In the genomic region with DNA sequence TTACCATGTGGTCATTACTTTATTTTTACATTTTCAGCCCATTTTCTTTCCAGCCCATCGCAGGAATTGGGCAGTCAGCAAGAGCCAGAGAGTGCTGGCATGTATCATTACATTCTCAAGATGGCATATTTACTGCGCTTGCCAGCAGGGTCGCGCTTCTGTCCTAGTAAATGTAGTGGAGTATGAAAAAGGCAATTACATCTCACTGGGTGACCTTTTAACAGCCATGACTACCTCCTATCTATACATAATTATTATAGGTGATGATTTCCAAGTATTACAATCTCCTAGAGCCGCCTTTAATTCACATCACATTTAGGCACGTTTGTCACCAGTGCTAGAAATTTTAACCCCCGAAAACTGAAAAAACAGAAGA, we compare ENCODE assay signal across 19 cellular contexts.
A peak's percentile ranks its signal among the peaks of the same experiment; 100 is the strongest.
DNase-seq lines count a peak whose midpoint lies in the region; ATAC-seq and TF ChIP-seq lines count a peak whose summit lies in the region.
"Had no signal": no experiment of that assay in that cellular context is flagged by ENCODE, and none has a peak within 500 bp of the region (broad histone marks: within the 10 kb centered on the region; RNA-seq: fewer than 3 reads in every experiment).

No MANE protein-coding gene starts in this region.

- H3K4me3 ChIP-seq in DND-41 (ENCODE audit: low read depth in 1 of 2, low read length in 2 of 2) (no peak overlapping the region), neural progenitor cell (no peak overlapping the region), mesendoderm (ENCODE audit: low read length) (no peak overlapping the region)
- H3K4me3 ChIP-seq: Peyer's patch had no signal

- H3K56ac ChIP-seq in mesendoderm (ENCODE audit: low read length), result no peak overlapping the region

- H3K18ac ChIP-seq in mesendoderm (ENCODE audit: low read length), result no peak overlapping the region

- no peak overlapping the region for H3K4me2 ChIP-seq in DND-41 (ENCODE audit: insufficient read depth, low read length)
- no peak overlapping the region for H3K4me2 ChIP-seq in neural progenitor cell
- H3K4me2 ChIP-seq in mesendoderm (ENCODE audit: low read length), result no peak overlapping the region

- no peak overlapping the region for H3K4ac ChIP-seq in mesendoderm (ENCODE audit: low read depth, low read length)

- H3K9ac ChIP-seq in DND-41 (ENCODE audit: low read depth, low read length) (no peak overlapping the region), neural progenitor cell (no peak overlapping the region), mesendoderm (ENCODE audit: low read length) (no peak overlapping the region)

- H3K27me3 ChIP-seq in DND-41 (ENCODE audit: insufficient read depth, low read length, poor library complexity) (no peaks in the 10 kb centered on the region), neural progenitor cell (peaks cover 42% of the 10 kb centered on the region), mesendoderm (ENCODE audit: insufficient read depth, low read length, poor library complexity) (no peaks in the 10 kb centered on the region)
- H3K27me3 ChIP-seq: Peyer's patch had no signal

- no peak overlapping the region for H2AK5ac ChIP-seq in mesendoderm (ENCODE audit: low read length)

- peak overlapping the region in 3 of 5 experiments; percentile 8 to 90 (median 47) for H3K27ac Mint-ChIP-seq in brain
- no peak overlapping the region for H3K27ac Mint-ChIP-seq in neural progenitor cell
- H3K27ac Mint-ChIP-seq: B cell had no signal

- H3K4me3 Mint-ChIP-seq in brain (peak overlapping the region in 3 of 5 experiments; percentile 4 to 56 (median 21)), neural progenitor cell (peak overlapping the region; percentile 9)
- H3K4me3 Mint-ChIP-seq: B cell, H9 had no signal

- H4K5ac ChIP-seq in mesendoderm (ENCODE audit: low read length), result no peak overlapping the region

- no peak overlapping the region for H4K8ac ChIP-seq in mesendoderm (ENCODE audit: low read depth, low read length)

- H3K27me3 Mint-ChIP-seq in brain, result peaks cover 80% of the 10 kb centered on the region
- peaks cover 12% of the 10 kb centered on the region for H3K27me3 Mint-ChIP-seq in neural progenitor cell (ENCODE audit: insufficient read depth, low read depth)

- peak overlapping the region; percentile 92 for H3K27ac ChIP-seq in DND-41 (ENCODE audit: low read length)
- H3K27ac ChIP-seq in neural progenitor cell, result no peak overlapping the region
- H3K27ac ChIP-seq in mesendoderm (ENCODE audit: low read depth, low read length), result no peak overlapping the region
- H3K27ac ChIP-seq: 22Rv1, Peyer's patch had no signal

- no peaks in the 10 kb centered on the region for H4K20me1 ChIP-seq in DND-41 (ENCODE audit: insufficient read depth, low read length)
- H4K20me1 ChIP-seq in neural progenitor cell (ENCODE audit: low read depth), result peaks cover 9% of the 10 kb centered on the region

- no peaks in the 10 kb centered on the region for H3K79me2 ChIP-seq in DND-41 (ENCODE audit: insufficient read depth, low read length)
- no peaks in the 10 kb centered on the region for H3K79me2 ChIP-seq in neural progenitor cell (ENCODE audit: low read depth)
- H3K79me2 ChIP-seq in mesendoderm (ENCODE audit: control insufficient read depth, insufficient read depth, low read length), result no peaks in the 10 kb centered on the region

- H3K36me3 Mint-ChIP-seq in brain (no peaks in the 10 kb centered on the region), neural progenitor cell (no peaks in the 10 kb centered on the region)
- H3K36me3 Mint-ChIP-seq: CD4-positive, alpha-beta memory T cell had no signal

- H3K4me1 Mint-ChIP-seq in brain, result peaks cover 76% of the 10 kb centered on the region
- peaks cover 52% of the 10 kb centered on the region for H3K4me1 Mint-ChIP-seq in neural progenitor cell

- H3K4me1 ChIP-seq in DND-41 (ENCODE audit: insufficient read depth, low read length) (peaks cover 72% of the 10 kb centered on the region), neural progenitor cell (peaks cover 29% of the 10 kb centered on the region), mesendoderm (ENCODE audit: control insufficient read depth, low read depth, low read length) (no peaks in the 10 kb centered on the region)
- H3K4me1 ChIP-seq: Peyer's patch had no signal

- no peak for ATAC-seq in DND-41 (ENCODE audit: insufficient read depth, low read depth)
- ATAC-seq: Right ventricle myocardium inferior had no signal

- no peak overlapping the region for H2BK120ac ChIP-seq in mesendoderm (ENCODE audit: low read depth, low read length)

- DNase-seq in NCI-H345 treated with DMSO at 0.1 percent for 48 hours (lab: John Stamatoyannopoulos, UW; ENCODE audit: unreplicated experiment), result peak; percentile 3
- DNase-seq in NCI-H345 (lab: John Stamatoyannopoulos, UW), result no peak
- DNase-seq in DND-41, result no peak
- DNase-seq in neural progenitor cell (ENCODE audit: low spot score), result no peak
- no peak for DNase-seq in GM19238 (ENCODE audit: insufficient read length, low spot score)
- DNase-seq in mesendoderm, result no peak
- DNase-seq in activated CD4-positive, CD25-positive, alpha-beta regulatory T cell treated with anti-CD3 and anti-CD28 coated beads, Interleukin-2, amount 50 U/mL, for 72 hours, result no peak
- DNase-seq: CD4-positive, alpha-beta memory T cell; H9; IMR-90; NCI-H1417 treated with DMSO at 0.1 percent for 48 hours; NCI-H187 treated with DMSO at 0.1 percent for 48 hours; NCI-H2227 treated with DMSO at 0.1 percent for 48 hours; NK-92 treated with Interleukin-12 subunit alpha and Interleukin-12 subunit beta, amount 100 ng/mL, for 24 hours; Peyer's patch had no signal

- H2AFZ ChIP-seq in DND-41 (ENCODE audit: low read depth, low read length) (peak overlapping the region; percentile 48; the same call in 1 of the 2 replicates), neural progenitor cell (replicated peaks) (no peak overlapping the region)

- no peak overlapping the region for H2BK15ac ChIP-seq in mesendoderm (replicated peaks; ENCODE audit: low read depth)

- no CpG with 5 or more reads among the region's 7 CpGs for WGBS in mesendoderm (ENCODE audit: extremely low coverage, insufficient coverage, low lambda C conversion rate)

- H3K9me3 ChIP-seq in DND-41 (ENCODE audit: insufficient read depth, low read length, severe bottlenecking) (no peaks in the 10 kb centered on the region), neural progenitor cell (ENCODE audit: low read depth) (no peaks in the 10 kb centered on the region)
- H3K9me3 ChIP-seq: Peyer's patch had no signal

- TF ChIP-seq CTCF in DND-41 (IDR thresholded peaks at IDR 0.05; ENCODE audit: borderline replicate concordance, extremely low read depth, low read length, poor library complexity, severe bottlenecking), result no peak
- no peak for TF ChIP-seq CTCF in brain (conservative IDR thresholded peaks at IDR 0.05)
- no peak for TF ChIP-seq CTCF in neural progenitor cell (IDR thresholded peaks at IDR 0.05)

- H3F3A ChIP-seq in neural progenitor cell (ENCODE audit: low read depth), result no peaks in the 10 kb centered on the region

- H3K36me3 ChIP-seq in DND-41 (ENCODE audit: insufficient read depth, low read length), result no peaks in the 10 kb centered on the region
- H3K36me3 ChIP-seq in neural progenitor cell, result no peaks in the 10 kb centered on the region
- no peaks in the 10 kb centered on the region for H3K36me3 ChIP-seq in mesendoderm (ENCODE audit: control insufficient read depth, insufficient read depth, low read length)
- H3K36me3 ChIP-seq: Peyer's patch had no signal

- H2BK5ac ChIP-seq in mesendoderm (ENCODE audit: low read length), result no peak overlapping the region

- H3K79me1 ChIP-seq in mesendoderm (ENCODE audit: low read length), result no peaks in the 10 kb centered on the region

- H3K23ac ChIP-seq in mesendoderm (ENCODE audit: low read length), result no peak overlapping the region

- H3K9me3 Mint-ChIP-seq in brain, result peaks cover 0 to 6% (median 0%) of the 10 kb centered on the region in 5 experiments
- no peaks in the 10 kb centered on the region for H3K9me3 Mint-ChIP-seq in neural progenitor cell
- H3K9me3 Mint-ChIP-seq: H9 had no signal
